ENCODE assay signal across 1 cellular context in the genomic region with DNA sequence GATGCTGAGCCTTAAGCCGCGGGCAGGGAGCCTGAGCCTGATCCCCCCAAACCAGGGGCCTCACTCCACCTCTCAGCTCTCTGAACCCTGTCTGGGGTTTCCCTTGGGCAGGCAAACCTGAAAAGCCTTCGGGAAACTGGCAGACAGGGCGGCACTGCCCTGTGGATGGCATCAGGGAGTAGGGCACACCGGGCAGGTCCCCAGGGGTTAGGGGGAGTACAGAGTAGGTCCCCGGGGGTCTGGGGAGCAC.
TF ChIP-seq lines count a peak whose summit lies in the region.

No MANE protein-coding gene starts in this region.

TF ChIP-seq in GM12878, 131 proteins besides CTCF, POLR2A, EP300 and RAD21:
- TF ChIP-seq ZBED1 (IDR thresholded peaks at IDR 0.05; ENCODE audit: borderline replicate concordance) (no peak), CHD4 (IDR thresholded peaks at IDR 0.05) (no peak), MEF2B (IDR thresholded peaks at IDR 0.05; ENCODE audit: partially characterized antibody, poor library complexity, severe bottlenecking) (peak; percentile 90), POLR2AphosphoS2 (IDR thresholded peaks at IDR 0.05; ENCODE audit: low read depth, low read length) (0 out of 2 replicates have a peak, but pooled peaks have one; percentile 58), ZNF207 (IDR thresholded peaks at IDR 0.05; ENCODE audit: borderline replicate concordance) (no peak)
- TF ChIP-seq, protein P1, sequence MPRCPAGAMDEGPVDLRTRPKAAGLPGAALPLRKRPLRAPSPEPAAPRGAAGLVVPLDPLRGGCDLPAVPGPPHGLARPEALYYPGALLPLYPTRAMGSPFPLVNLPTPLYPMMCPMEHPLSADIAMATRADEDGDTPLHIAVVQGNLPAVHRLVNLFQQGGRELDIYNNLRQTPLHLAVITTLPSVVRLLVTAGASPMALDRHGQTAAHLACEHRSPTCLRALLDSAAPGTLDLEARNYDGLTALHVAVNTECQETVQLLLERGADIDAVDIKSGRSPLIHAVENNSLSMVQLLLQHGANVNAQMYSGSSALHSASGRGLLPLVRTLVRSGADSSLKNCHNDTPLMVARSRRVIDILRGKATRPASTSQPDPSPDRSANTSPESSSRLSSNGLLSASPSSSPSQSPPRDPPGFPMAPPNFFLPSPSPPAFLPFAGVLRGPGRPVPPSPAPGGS (IDR thresholded peaks at IDR 0.05; ENCODE audit: borderline replicate concordance, insufficient read depth, low read depth, low read length, poor library complexity, severe bottlenecking), result no peak
